Comparison of ENCODE assay signal across 24 cellular contexts in the genomic region with DNA sequence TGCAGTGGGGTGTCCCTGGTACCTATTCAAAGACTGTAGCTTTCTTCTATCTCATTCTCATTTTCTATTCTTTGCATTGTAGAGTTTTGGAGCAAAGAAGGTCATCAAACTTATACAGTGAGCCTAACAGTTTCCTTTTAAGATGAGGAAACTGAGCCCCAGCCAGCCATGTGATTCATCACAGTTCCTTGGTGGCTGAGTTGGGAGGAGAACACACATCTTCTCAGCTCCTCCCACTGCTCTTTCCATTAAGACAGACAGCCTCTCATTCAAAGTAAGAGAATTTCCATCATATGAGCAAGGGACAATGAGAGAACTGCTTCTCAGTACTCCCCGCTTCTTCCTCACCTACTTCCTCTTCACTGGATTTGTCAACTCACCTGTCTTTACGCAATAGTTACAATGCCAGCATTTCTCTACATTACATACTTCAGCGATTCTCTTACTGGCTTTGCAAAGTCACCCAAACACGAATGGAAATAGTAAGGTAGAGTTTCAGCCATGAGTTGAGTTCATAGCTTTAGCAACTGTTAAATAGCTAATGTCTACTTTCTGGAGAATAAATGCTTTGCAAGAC. TPM values are rescaled to one million over a fixed set of nuclear protein-coding genes. Genes with fewer than 3 reads are reported as not detected.
DNase-seq lines count a peak whose midpoint lies in the region; ATAC-seq lines count a peak whose summit lies in the region.
"Had no signal": no experiment of that assay in that cellular context is flagged by ENCODE, and none has a peak within 500 bp of the region (broad histone marks: within the 10 kb centered on the region; RNA-seq: fewer than 3 reads in every experiment).

No MANE protein-coding gene starts in this region.

- CTCF ChIA-PET in T-cell (lab: Charles Lee) = interaction anchor here (0.8 to 3.3 kb wide), 21 partner anchors 12 to 889 kb away, joined by 3 to 41 read pairs (median 5); no protein-coding TSS in a partner anchor

- H3K4me1 Mint-ChIP-seq in activated naive CD4-positive, alpha-beta T cell treated with anti-CD3 and anti-CD28 coated beads, Interleukin-2, amount 50 U/mL, for 24 hours = peaks cover 26% of the 10 kb centered on the region
- peaks cover 7 to 32% (median 32%) of the 10 kb centered on the region in 3 donors for H3K4me1 Mint-ChIP-seq in T-cell
- H3K4me1 Mint-ChIP-seq in activated naive CD8-positive, alpha-beta T cell treated with anti-CD3 and anti-CD28 coated beads, Interleukin-2, amount 10 ng/mL, durations not matched to agents 7 days and 5 days = peaks cover 27% of the 10 kb centered on the region

- no peaks in the 10 kb centered on the region for H3K9me3 Mint-ChIP-seq in activated naive CD4-positive, alpha-beta T cell treated with anti-CD3 and anti-CD28 coated beads, Interleukin-2, amount 50 U/mL, for 24 hours
- H3K9me3 Mint-ChIP-seq in T-cell = no peaks in the 10 kb centered on the region
- H3K9me3 Mint-ChIP-seq in activated naive CD8-positive, alpha-beta T cell treated with anti-CD3 and anti-CD28 coated beads, Interleukin-2, amount 10 ng/mL, durations not matched to agents 7 days and 5 days = no peaks in the 10 kb centered on the region
- H3K9me3 Mint-ChIP-seq: activated B cell treated with CpG ODN at 0.5 μM for 24 hours; T-helper 2 cell treated with Interferon-gamma antibody and Interleukin-4, amounts not matched to agents 5 μg/mL and 100 μg/mL, for 36 hours had no signal

- peak overlapping the region; percentile 81 for H3K27ac Mint-ChIP-seq in activated naive CD4-positive, alpha-beta T cell treated with anti-CD3 and anti-CD28 coated beads, Interleukin-2, amount 50 U/mL, for 24 hours
- H3K27ac Mint-ChIP-seq in T-cell = peak overlapping the region in 1 of 2 donors; percentile 12
- peak overlapping the region; percentile 54 for H3K27ac Mint-ChIP-seq in activated naive CD8-positive, alpha-beta T cell treated with anti-CD3 and anti-CD28 coated beads, Interleukin-2, amount 10 ng/mL, durations not matched to agents 7 days and 5 days
- H3K27ac Mint-ChIP-seq: activated B cell treated with CpG ODN at 0.5 μM for 24 hours; T-helper 2 cell treated with Interferon-gamma antibody and Interleukin-4, amounts not matched to agents 5 μg/mL and 100 μg/mL, for 36 hours had no signal

- DNase-seq in activated naive CD4-positive, alpha-beta T cell (lab: John Stamatoyannopoulos, UW) = no peak
- DNase-seq in T-cell = no peak
- DNase-seq in activated naive CD8-positive, alpha-beta T cell treated with anti-CD3 and anti-CD28 coated beads, Interleukin-2, amount 10 ng/mL, durations not matched to agents 7 days and 5 days = no peak
- DNase-seq in renal cortical epithelial cell (ENCODE audit: low read depth) = peak; percentile 22
- DNase-seq in amniotic stem cell (lab: John Stamatoyannopoulos, UW) = no peak
- DNase-seq in DMS79 (lab: John Stamatoyannopoulos, UW) = no peak
- DNase-seq in NCI-H1417 (lab: John Stamatoyannopoulos, UW) = no peak
- DNase-seq: activated B cell treated with CpG ODN at 0.5 μM for 24 hours; aorta; DND-41; effector CD4-positive, alpha-beta T cell; midbrain; NCI-H1694 treated with DMSO at 0.1 percent for 48 hours; NCI-H2227 treated with DMSO at 0.1 percent for 48 hours; NCI-H82; PC-9; retina; stimulated activated naive CD4-positive, alpha-beta T cell; transverse colon had no signal

- POLR2A ChIA-PET in T-cell (lab: Charles Lee) = interaction anchor here (0.6 to 1.1 kb wide), 3 partner anchors 43 to 585 kb away, joined by 3 to 5 read pairs (median 4); no protein-coding TSS in a partner anchor
- POLR2A ChIA-PET in activated naive CD8-positive, alpha-beta T cell treated with anti-CD3 and anti-CD28 coated beads, Interleukin-2, amount 10 ng/mL, durations not matched to agents 7 days and 5 days (lab: Charles Lee) = interaction anchor here (1.7 kb wide), 1 partner anchor 20 kb away, joined by 4 read pairs; no protein-coding TSS in a partner anchor

- H3K27me3 Mint-ChIP-seq in activated naive CD4-positive, alpha-beta T cell treated with anti-CD3 and anti-CD28 coated beads, Interleukin-2, amount 50 U/mL, for 24 hours = no peaks in the 10 kb centered on the region
- no peaks in the 10 kb centered on the region for H3K27me3 Mint-ChIP-seq in T-cell
- H3K27me3 Mint-ChIP-seq in activated naive CD8-positive, alpha-beta T cell treated with anti-CD3 and anti-CD28 coated beads, Interleukin-2, amount 10 ng/mL, durations not matched to agents 7 days and 5 days = no peaks in the 10 kb centered on the region
- H3K27me3 Mint-ChIP-seq: activated B cell treated with CpG ODN at 0.5 μM for 24 hours had no signal

- no peak for ATAC-seq in T-cell (replicated peaks in 1 of 4)
- ATAC-seq in activated naive CD8-positive, alpha-beta T cell treated with anti-CD3 and anti-CD28 coated beads, Interleukin-2, amount 10 ng/mL, durations not matched to agents 7 days and 5 days (ENCODE audit: low read depth) = no peak
- ATAC-seq: left lobe of liver had no signal

- peaks cover 1% of the 10 kb centered on the region for H3K36me3 Mint-ChIP-seq in activated naive CD4-positive, alpha-beta T cell treated with anti-CD3 and anti-CD28 coated beads, Interleukin-2, amount 50 U/mL, for 24 hours
- H3K36me3 Mint-ChIP-seq in T-cell = peaks cover 12% of the 10 kb centered on the region
- peaks cover 2% of the 10 kb centered on the region for H3K36me3 Mint-ChIP-seq in activated naive CD8-positive, alpha-beta T cell treated with anti-CD3 and anti-CD28 coated beads, Interleukin-2, amount 10 ng/mL, durations not matched to agents 7 days and 5 days

- peak overlapping the region; percentile 30 for H3K4me3 Mint-ChIP-seq in activated naive CD4-positive, alpha-beta T cell treated with anti-CD3 and anti-CD28 coated beads, Interleukin-2, amount 50 U/mL, for 24 hours
- H3K4me3 Mint-ChIP-seq in T-cell = peak overlapping the region in 2 of 3 donors; percentile 6 to 7
- no peak overlapping the region for H3K4me3 Mint-ChIP-seq in activated naive CD8-positive, alpha-beta T cell treated with anti-CD3 and anti-CD28 coated beads, Interleukin-2, amount 10 ng/mL, durations not matched to agents 7 days and 5 days
- H3K4me3 Mint-ChIP-seq: activated B cell treated with CpG ODN at 0.5 μM for 24 hours; T-helper 2 cell treated with Interferon-gamma antibody and Interleukin-4, amounts not matched to agents 5 μg/mL and 100 μg/mL, for 36 hours had no signal

RNA-seq across cellular contexts. Expression of gene IFNG, which starts 2.2 kb away (rescaled TPM):
- total RNA-seq in T-cell (10 to 100 TPM in 2 of 5 donors, 1 to 10 TPM in 2, under 1 TPM in 1; 0.53 to 11.8 (median 1.6) TPM), renal cortical epithelial cell (not detected in 2 replicates)
- under 1 TPM; 0.57 to 0.91 TPM for total RNA-seq in activated naive CD8-positive, alpha-beta T cell treated with anti-CD3 and anti-CD28 coated beads, Interleukin-2, amount 10 ng/mL, durations not matched to agents 7 days and 5 days
- total RNA-seq: activated B cell treated with CpG ODN at 0.5 μM for 24 hours, aorta, cerebellum, PC-9, SK-MEL-5, transverse colon had no signal
